34 cellular contexts compared by ENCODE assay signal in the genomic region with DNA sequence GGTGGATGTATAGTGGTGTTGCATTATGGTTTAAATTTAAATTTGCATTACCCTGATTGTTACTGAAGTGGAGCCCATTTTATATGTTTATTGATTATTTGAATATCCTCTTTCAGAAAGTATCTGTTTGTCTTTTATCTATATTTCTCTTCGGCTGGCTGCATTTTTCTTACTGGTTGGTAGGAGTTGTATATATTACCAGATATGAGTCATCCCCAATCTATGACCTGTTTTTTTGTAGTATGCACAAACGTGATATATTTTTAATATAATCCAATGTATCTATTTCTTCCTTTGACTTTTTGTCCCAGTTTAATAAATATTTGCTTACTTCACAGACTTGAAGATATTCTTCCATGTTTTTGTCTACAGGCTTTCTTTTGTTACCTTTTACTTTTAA.
"Had no signal": no experiment of that assay in that cellular context is flagged by ENCODE, and none has a peak within 500 bp of the region (broad histone marks: within the 10 kb centered on the region; RNA-seq: fewer than 3 reads in every experiment).

No MANE protein-coding gene starts in this region.

- ATAC-seq: activated CD4-positive, CD25-positive, alpha-beta regulatory T cell treated with anti-CD3 and anti-CD28 coated beads, Interleukin-2, amount 50 U/mL, for 24 hours; activated CD8-positive, alpha-beta memory T cell treated with anti-CD3 and anti-CD28 coated beads, Interleukin-2, amount 10 ng/mL, durations not matched to agents 7 days and 5 days; activated CD8-positive, alpha-beta T cell treated with anti-CD3 and anti-CD28 coated beads, Interleukin-2, amount 10 ng/mL, durations not matched to agents 7 days and 5 days; activated naive CD8-positive, alpha-beta T cell treated with anti-CD3 and anti-CD28 coated beads, Interleukin-2, amount 50 U/mL, for 24 hours; body of pancreas; esophagus mucosa; foreskin keratinocyte; gastrocnemius medialis; heart left ventricle; T-helper 17 cell had no signal

- DNase-seq: activated B cell treated with CpG ODN at 0.5 μM for 24 hours; activated CD4-positive, alpha-beta memory T cell treated with anti-CD3 and anti-CD28 coated beads for 36 hours; activated CD4-positive, alpha-beta T cell treated with anti-CD3 and anti-CD28 coated beads for 48 hours; activated CD4-positive, alpha-beta T cell treated with anti-CD3 and anti-CD28 coated beads, Interleukin-2, amount 50 U/mL, for 1 hour; activated CD8-positive, alpha-beta memory T cell treated with anti-CD3 and anti-CD28 coated beads, Interleukin-2, amount 10 ng/mL, durations not matched to agents 7 days and 5 days; activated CD8-positive, alpha-beta memory T cell treated with anti-CD3 and anti-CD28 coated beads, Interleukin-2, amount 50 U/mL, for 4 hours; activated CD8-positive, alpha-beta T cell treated with anti-CD3 and anti-CD28 coated beads, Interleukin-2, amount 10 ng/mL, durations not matched to agents 7 days and 5 days; activated effector memory CD4-positive, alpha-beta T cell treated with anti-CD3 and anti-CD28 coated beads, Interleukin-2, amount 50 U/mL, for 16 hours; activated naive CD4-positive, alpha-beta T cell treated with anti-CD3 and anti-CD28 coated beads for 36 hours; activated naive CD8-positive, alpha-beta T cell treated with anti-CD3 and anti-CD28 coated beads for 36 hours; activated naive CD8-positive, alpha-beta T cell treated with anti-CD3 and anti-CD28 coated beads, Interleukin-2, amount 50 U/mL, for 24 hours; activated T-cell treated with anti-CD3 and anti-CD28 coated beads, Interleukin-2, amount 50 U/mL, for 1 hour; activated T-cell treated with anti-CD3 and anti-CD28 coated beads, Interleukin-2, amount 50 U/mL, for 48 hours; adrenal gland; amygdala; aorta; body of pancreas; central memory CD4-positive, alpha-beta T cell; cerebellar nuclear complex; dorsolateral prefrontal cortex; effector memory CD4-positive, alpha-beta T cell; endodermal cell; foreskin keratinocyte; gastrocnemius medialis; glutamatergic neuron; heart left ventricle; T-helper 1 cell; T-helper 17 cell; T1000; WERI-Rb-1 had no signal

- H3K27me3 ChIP-seq: adrenal gland, body of pancreas, cardiac muscle cell, gastrocnemius medialis had no signal

- H3K9me3 ChIP-seq: adrenal gland, body of pancreas, gastrocnemius medialis, heart left ventricle had no signal

- H3K27ac ChIP-seq: adrenal gland, body of pancreas, cardiac muscle cell, coronary artery, dorsolateral prefrontal cortex, foreskin keratinocyte, gastrocnemius medialis, heart left ventricle, WERI-Rb-1 had no signal

- H3K4me3 ChIP-seq: adrenal gland, body of pancreas, cardiac muscle cell, coronary artery, dorsolateral prefrontal cortex, gastrocnemius medialis, heart left ventricle had no signal

- H3K36me3 ChIP-seq: adrenal gland, cardiac muscle cell, gastrocnemius medialis, heart left ventricle, WERI-Rb-1 had no signal

- H3K4me1 ChIP-seq: adrenal gland, body of pancreas, foreskin keratinocyte, gastrocnemius medialis, heart left ventricle had no signal
